ENCODE assay signal across 20 cellular contexts in the genomic region with DNA sequence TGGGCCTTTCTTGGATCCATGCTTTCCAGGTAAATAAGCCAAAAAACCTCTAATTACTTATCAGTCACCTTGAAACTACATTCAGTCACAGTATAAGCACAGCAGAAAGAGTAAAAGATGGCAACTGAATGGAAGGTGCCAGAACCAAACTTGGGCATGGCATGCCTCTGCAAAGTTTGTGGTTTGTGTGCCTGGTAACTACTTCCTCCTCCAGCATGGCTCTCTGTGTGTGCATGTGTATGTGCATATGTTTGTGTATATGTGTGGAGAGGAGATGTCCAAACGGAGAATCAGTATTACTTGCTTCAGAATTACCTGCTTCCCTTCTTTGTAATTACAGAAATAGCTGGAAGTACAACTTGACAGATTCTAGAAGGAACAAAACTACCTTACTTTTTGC.
DNase-seq lines count a peak whose midpoint lies in the region; ATAC-seq, FAIRE-seq and TF ChIP-seq lines count a peak whose summit lies in the region.
"Had no signal": no experiment of that assay in that cellular context is flagged by ENCODE, and none has a peak within 500 bp of the region (broad histone marks: within the 10 kb centered on the region; RNA-seq: fewer than 3 reads in every experiment).

No MANE protein-coding gene starts in this region.

- ATAC-seq in mucosa of descending colon (peak; percentile 34), GM18868 (IDR thresholded peaks at IDR 0.05; ENCODE audit: unreplicated experiment) (no peak)
- ATAC-seq: HepG2, Right ventricle myocardium inferior had no signal

- peak; percentile 71 for FAIRE-seq in astrocyte (lab: Jason Lieb, UNC)
- FAIRE-seq: D721Med, GM12891, HepG2 had no signal

- H3K36me3 Mint-ChIP-seq in astrocyte (ENCODE audit: low read depth, unreplicated experiment) (no peaks in the 10 kb centered on the region), progenitor cell of endocrine pancreas (ENCODE audit: insufficient read depth) (no peaks in the 10 kb centered on the region)

- H3K27me3 ChIP-seq in OCI-LY3 (ENCODE audit: low read depth, low read length), result no peaks in the 10 kb centered on the region
- H3K27me3 ChIP-seq in astrocyte (ENCODE audit: insufficient read depth, low read length), result no peaks in the 10 kb centered on the region

- H3K4me1 Mint-ChIP-seq in astrocyte (ENCODE audit: low read depth, unreplicated experiment) (peaks cover 2% of the 10 kb centered on the region), progenitor cell of endocrine pancreas (ENCODE audit: low read depth) (peaks cover 26% of the 10 kb centered on the region)
- H3K4me1 Mint-ChIP-seq: CD8-positive, alpha-beta memory T cell had no signal

- H3K27ac ChIP-seq in OCI-LY3 (ENCODE audit: low read length) (peak overlapping the region; percentile 84), astrocyte (ENCODE audit: low read depth, low read length) (no peak overlapping the region)
- H3K27ac ChIP-seq: KMS-11 had no signal

- no peaks in the 10 kb centered on the region for H3K36me3 ChIP-seq in OCI-LY3 (replicated peaks; ENCODE audit: low read depth, low read length)
- no peaks in the 10 kb centered on the region for H3K36me3 ChIP-seq in astrocyte (ENCODE audit: insufficient read depth, low read length)
- H3K36me3 ChIP-seq in mucosa of descending colon (ENCODE audit: low read depth), result no peaks in the 10 kb centered on the region

- H3K9me3 Mint-ChIP-seq in astrocyte (ENCODE audit: unreplicated experiment) (no peaks in the 10 kb centered on the region), progenitor cell of endocrine pancreas (ENCODE audit: low read depth) (peaks cover 13% of the 10 kb centered on the region)

- H3K4me1 ChIP-seq in OCI-LY3 (ENCODE audit: low read length), result peaks cover 41% of the 10 kb centered on the region
- peaks cover 7% of the 10 kb centered on the region for H3K4me1 ChIP-seq in astrocyte (ENCODE audit: insufficient read depth, low read length)
- H3K4me1 ChIP-seq in mucosa of descending colon (ENCODE audit: low read depth), result no peaks in the 10 kb centered on the region

- H3K4me3 ChIP-seq in OCI-LY3 (ENCODE audit: low read length) (no peak overlapping the region), astrocyte (ENCODE audit: insufficient read depth, low read depth, low read length) (no peak overlapping the region), mucosa of descending colon (no peak overlapping the region)

- TF ChIP-seq CTCF in OCI-LY3 (IDR thresholded peaks at IDR 0.05; ENCODE audit: low read depth, low read length) (no peak), astrocyte (IDR thresholded peaks at IDR 0.05; ENCODE audit: insufficient read depth, low read depth, low read length) (no peak), mucosa of descending colon (IDR thresholded peaks at IDR 0.05) (no peak), progenitor cell of endocrine pancreas (IDR thresholded peaks at IDR 0.05; ENCODE audit: unreplicated experiment) (no peak)

- H3K27ac Mint-ChIP-seq in astrocyte (ENCODE audit: unreplicated experiment) (no peak overlapping the region), progenitor cell of endocrine pancreas (no peak overlapping the region)
- H3K27ac Mint-ChIP-seq: CD8-positive, alpha-beta memory T cell had no signal

- no peak overlapping the region for H3K4me3 Mint-ChIP-seq in astrocyte (ENCODE audit: unreplicated experiment)
- no peak overlapping the region for H3K4me3 Mint-ChIP-seq in progenitor cell of endocrine pancreas (ENCODE audit: low read depth)
- H3K4me3 Mint-ChIP-seq: CD8-positive, alpha-beta memory T cell had no signal

- H3K27me3 Mint-ChIP-seq in astrocyte (ENCODE audit: low read depth, unreplicated experiment) (no peaks in the 10 kb centered on the region), progenitor cell of endocrine pancreas (no peaks in the 10 kb centered on the region)

- H3K9me3 ChIP-seq in OCI-LY3 (ENCODE audit: insufficient read depth, low read length), result no peaks in the 10 kb centered on the region
- no peaks in the 10 kb centered on the region for H3K9me3 ChIP-seq in astrocyte (ENCODE audit: insufficient read depth, low read depth, low read length)
- H3K9me3 ChIP-seq in mucosa of descending colon, result no peaks in the 10 kb centered on the region

- H2AFZ ChIP-seq in OCI-LY3 (ENCODE audit: low read depth, low read length) (no peak overlapping the region), astrocyte (ENCODE audit: low read depth, low read length) (no peak overlapping the region)

- H3K4me2 ChIP-seq in OCI-LY3 (ENCODE audit: low read length) (peak overlapping the region; percentile 65), astrocyte (ENCODE audit: low read length) (no peak overlapping the region)
- H3K4me2 ChIP-seq: KMS-11 had no signal

- H3K79me2 ChIP-seq in OCI-LY3 (ENCODE audit: low read length) (no peaks in the 10 kb centered on the region), astrocyte (ENCODE audit: insufficient read depth, low read length) (no peaks in the 10 kb centered on the region)

- H4K20me1 ChIP-seq in OCI-LY3 (ENCODE audit: insufficient read depth, low read length), result no peaks in the 10 kb centered on the region
- no peaks in the 10 kb centered on the region for H4K20me1 ChIP-seq in astrocyte (ENCODE audit: insufficient read depth, low read length)

- DNase-seq in HT-29 (ENCODE audit: low spot score) (peak; percentile 7), astrocyte (ENCODE audit: low read depth) (no peak), mucosa of descending colon (no peak), NCI-H2081 treated with DMSO at 0.1 percent for 48 hours (lab: John Stamatoyannopoulos, UW) (no peak), progenitor cell of endocrine pancreas (ENCODE audit: low spot score, unreplicated experiment) (no peak)
- DNase-seq: C1 segment of cervical spinal cord; CD8-positive, alpha-beta memory T cell; NCI-H1105; NCI-H1694 treated with DMSO at 0.1 percent for 48 hours; NCI-H2107; NCI-H2227 treated with DMSO at 0.1 percent for 48 hours; NCI-H510A treated with DMSO at 0.1 percent for 48 hours; NCI-H774 had no signal

- intact Hi-C loops in mucosa of descending colon (cut with DNase I, micrococcal nuclease), result no loop called here

- H3K9ac ChIP-seq in OCI-LY3 (ENCODE audit: low read length) (peak overlapping the region; percentile 13; the same call in 1 of the 2 replicates), astrocyte (ENCODE audit: low read length) (no peak overlapping the region)
- H3K9ac ChIP-seq: KMS-11 had no signal
